1 cellular context compared by ENCODE assay signal in genomic region chr5:17024686-17025180, GRCh38.
TF ChIP-seq lines count a peak whose summit lies in the region.

No MANE protein-coding gene starts in this region.

TF ChIP-seq in K562, 482 proteins besides CTCF, POLR2A, EP300 and RAD21 (continued from another document):
- TF ChIP-seq PBX2 (CRISPR knock-in tag; IDR thresholded peaks at IDR 0.05; ENCODE audit: low read depth), result no peak
- peak; percentile 52 for TF ChIP-seq PBX2 (tag; conservative IDR thresholded peaks at IDR 0.05; ENCODE audit: low read depth)
- peak; percentile 38 for TF ChIP-seq ZNF316 (IDR thresholded peaks at IDR 0.05)
- no peak for TF ChIP-seq ZNF740 (CRISPR knock-in tag; IDR thresholded peaks at IDR 0.05)
- TF ChIP-seq ZNF740 (tag; IDR thresholded peaks at IDR 0.05), result no peak
- no peak for TF ChIP-seq MEF2A (IDR thresholded peaks at IDR 0.05; ENCODE audit: control insufficient read depth, low read depth, low read length)
- TF ChIP-seq GATAD2B (IDR thresholded peaks at IDR 0.05; ENCODE audit: borderline replicate concordance), result no peak
- TF ChIP-seq CSDE1 (IDR thresholded peaks at IDR 0.05), result no peak
- TF ChIP-seq JUND (IDR thresholded peaks at IDR 0.05; ENCODE audit: borderline replicate concordance, low read depth, low read length), result peak; percentile 41; the same call in 1 of the 2 replicates
- TF ChIP-seq JUND (tag; IDR thresholded peaks at IDR 0.05; ENCODE audit: borderline replicate concordance, low read depth, low read length), result peak; percentile 68
- peak; percentile 40; the same call in 1 of the 2 replicates for TF ChIP-seq FOSL1 (tag; conservative IDR thresholded peaks at IDR 0.05)
- no peak for TF ChIP-seq RB1 (IDR thresholded peaks at IDR 0.05; ENCODE audit: low read depth)
